ENCODE assay signal across 9 cellular contexts in genomic region chr10:76984559-76985443, GRCh38.
DNase-seq lines count a peak whose midpoint lies in the region; ATAC-seq, FAIRE-seq and TF ChIP-seq lines count a peak whose summit lies in the region.
"Had no signal": no experiment of that assay in that cellular context is flagged by ENCODE, and none has a peak within 500 bp of the region (broad histone marks: within the 10 kb centered on the region; RNA-seq: fewer than 3 reads in every experiment).

No MANE protein-coding gene starts in this region.

- H3K36me3 ChIP-seq in KMS-11 (ENCODE audit: insufficient read depth) (no peaks in the 10 kb centered on the region), PC-3 (ENCODE audit: low read depth, low read length) (no peaks in the 10 kb centered on the region)

- peaks cover 2% of the 10 kb centered on the region for H3K27me3 Mint-ChIP-seq in activated T-helper 1 cell treated with anti-CD3 and anti-CD28 coated beads, Interleukin-12 subunit alpha, Interleukin-12 subunit beta, Interleukin-2, Interleukin-4 antibody, amounts not matched to agents 30 ng/mL and 10 ng/mL and 1 ng/mL, durations not matched to agents 14 hours and 24 hours and 36 hours (ENCODE audit: insufficient read depth)

- no peak overlapping the region for H3K27ac Mint-ChIP-seq in activated T-helper 1 cell treated with anti-CD3 and anti-CD28 coated beads, Interleukin-12 subunit alpha, Interleukin-12 subunit beta, Interleukin-2, Interleukin-4 antibody, amounts not matched to agents 30 ng/mL and 10 ng/mL and 1 ng/mL, durations not matched to agents 14 hours and 24 hours and 36 hours

- TF ChIP-seq CTCF in D721Med (IDR thresholded peaks at IDR 0.05; ENCODE audit: insufficient read depth, missing control alignments) = peak; percentile 90
- TF ChIP-seq CTCF in KMS-11 (conservative IDR thresholded peaks at IDR 0.05; ENCODE audit: low read depth, low read length) = peak; percentile 91
- TF ChIP-seq CTCF in PC-3 (conservative IDR thresholded peaks at IDR 0.05; ENCODE audit: low read depth, low read length) = peak; percentile 100

- H3K9ac ChIP-seq in KMS-11 (no peak overlapping the region), PC-3 (ENCODE audit: low read length) (no peak overlapping the region)

- FAIRE-seq in D721Med (lab: Jason Lieb, UNC) = peak; percentile 53
- FAIRE-seq: TTC549 had no signal

- H4K20me1 ChIP-seq in KMS-11 (ENCODE audit: insufficient read depth) (no peaks in the 10 kb centered on the region), PC-3 (ENCODE audit: low read length) (0 out of 2 replicates have a peak, but pooled peaks cover 3% of the 10 kb centered on the region)

- H3K4me2 ChIP-seq in KMS-11 (no peak overlapping the region), PC-3 (ENCODE audit: low read length) (no peak overlapping the region)

- H3K4me3 Mint-ChIP-seq in activated T-helper 1 cell treated with anti-CD3 and anti-CD28 coated beads, Interleukin-12 subunit alpha, Interleukin-12 subunit beta, Interleukin-2, Interleukin-4 antibody, amounts not matched to agents 30 ng/mL and 10 ng/mL and 1 ng/mL, durations not matched to agents 14 hours and 24 hours and 36 hours = no peak overlapping the region

- no peaks in the 10 kb centered on the region for H3K4me1 ChIP-seq in KMS-11 (ENCODE audit: low read depth, poor library complexity, severe bottlenecking)
- peaks cover 18% of the 10 kb centered on the region for H3K4me1 ChIP-seq in PC-3 (ENCODE audit: insufficient read depth, low read length)

- H3K79me2 ChIP-seq in KMS-11 (ENCODE audit: insufficient read depth, low read depth) = no peaks in the 10 kb centered on the region
- no peaks in the 10 kb centered on the region for H3K79me2 ChIP-seq in PC-3 (ENCODE audit: low read length)

- no peaks in the 10 kb centered on the region for H3K36me3 Mint-ChIP-seq in activated T-helper 1 cell treated with anti-CD3 and anti-CD28 coated beads, Interleukin-12 subunit alpha, Interleukin-12 subunit beta, Interleukin-2, Interleukin-4 antibody, amounts not matched to agents 30 ng/mL and 10 ng/mL and 1 ng/mL, durations not matched to agents 14 hours and 24 hours and 36 hours (ENCODE audit: low read depth)

- intact Hi-C loops in PC-3 (cut with micrococcal nuclease) = loop anchor here (1.0 to 5.0 kb wide), 11 partner anchors 128 to 1584 kb away; partner anchors contain the start of gene ZNF503
- intact Hi-C loops in activated T-helper 1 cell treated with anti-CD3 and anti-CD28 coated beads, Interleukin-12 subunit alpha, Interleukin-12 subunit beta, Interleukin-2, Interleukin-4 antibody, amounts not matched to agents 30 ng/mL and 10 ng/mL and 1 ng/mL, durations not matched to agents 14 hours and 24 hours and 36 hours (cut with micrococcal nuclease) = loop anchor here (2.0 to 10.0 kb wide), 2 partner anchors 438 to 950 kb away; no protein-coding TSS in a partner anchor

- ATAC-seq in GM21576 (IDR thresholded peaks at IDR 0.05; ENCODE audit: unreplicated experiment) = peak; percentile 92
- peak; percentile 95 for ATAC-seq in PC-3

- no peaks in the 10 kb centered on the region for H3K9me3 ChIP-seq in PC-3 (ENCODE audit: low read length)

- H3K27me3 ChIP-seq in KMS-11 (ENCODE audit: insufficient read depth, low read depth) = no peaks in the 10 kb centered on the region
- H3K27me3 ChIP-seq in PC-3 (ENCODE audit: low read length) = no peaks in the 10 kb centered on the region

- peaks cover 3% of the 10 kb centered on the region for H3F3A ChIP-seq in PC-3 (ENCODE audit: low read length, unreplicated experiment)

- no peaks in the 10 kb centered on the region for H3K9me2 ChIP-seq in PC-3 (replicated peaks; ENCODE audit: low read length)

- no peak overlapping the region for H2AFZ ChIP-seq in KMS-11 (ENCODE audit: low read depth)
- no peak overlapping the region for H2AFZ ChIP-seq in PC-3 (ENCODE audit: low read length)

- H3K4me3 ChIP-seq in KMS-11 (IDR thresholded peaks at IDR 0.05; ENCODE audit: insufficient read depth, low read depth, low read length) (no peak overlapping the region), PC-3 (ENCODE audit: low read length) (no peak overlapping the region)

- CTCF ChIA-PET in PC-3 (lab: Charles Lee) = interaction anchor here (0.5 to 0.9 kb wide), 10 partner anchors 10 to 1648 kb away, joined by 3 to 8 read pairs (median 4); no protein-coding TSS in a partner anchor

- BruUV-seq in PC-3 (replicated peaks; lab: Mats Ljungman, UMichigan) = no TSS peak

- no peak overlapping the region for H3K27ac ChIP-seq in KMS-11
- H3K27ac ChIP-seq in PC-3 (ENCODE audit: low read length) = no peak overlapping the region

- POLR2A ChIA-PET in PC-3 (lab: Charles Lee; ENCODE audit: unreplicated experiment) = interaction anchor here (0.7 kb wide), 1 partner anchor 792 kb away, joined by 4 read pairs; no protein-coding TSS in a partner anchor

- no peaks in the 10 kb centered on the region for H3K9me3 Mint-ChIP-seq in activated T-helper 1 cell treated with anti-CD3 and anti-CD28 coated beads, Interleukin-12 subunit alpha, Interleukin-12 subunit beta, Interleukin-2, Interleukin-4 antibody, amounts not matched to agents 30 ng/mL and 10 ng/mL and 1 ng/mL, durations not matched to agents 14 hours and 24 hours and 36 hours

- no peaks in the 10 kb centered on the region for H3K4me1 Mint-ChIP-seq in activated T-helper 1 cell treated with anti-CD3 and anti-CD28 coated beads, Interleukin-12 subunit alpha, Interleukin-12 subunit beta, Interleukin-2, Interleukin-4 antibody, amounts not matched to agents 30 ng/mL and 10 ng/mL and 1 ng/mL, durations not matched to agents 14 hours and 24 hours and 36 hours (ENCODE audit: low read depth)

- DNase-seq in D721Med (ENCODE audit: insufficient read length, low spot score) (no peak), PC-3 (peak; percentile 100), fibroblast of the conjunctiva (ENCODE audit: low read depth) (peak; percentile 66), non-pigmented ciliary epithelial cell (ENCODE audit: low read depth) (peak; percentile 30), superior temporal gyrus (ENCODE audit: extremely low spot score) (peak; percentile 90)
- peak; percentile 20 for DNase-seq in activated T-helper 1 cell treated with anti-CD3 and anti-CD28 coated beads, Interleukin-12 subunit alpha, Interleukin-12 subunit beta, Interleukin-2, Interleukin-4 antibody, amounts not matched to agents 30 ng/mL and 10 ng/mL and 1 ng/mL, durations not matched to agents 14 hours and 24 hours and 36 hours (ENCODE audit: low spot score)
